12 cellular contexts compared by ENCODE assay signal in genomic region chr6:53959717-53960116, GRCh38.
"Had no signal": no experiment of that assay in that cellular context is flagged by ENCODE, and none has a peak within 500 bp of the region (broad histone marks: within the 10 kb centered on the region; RNA-seq: fewer than 3 reads in every experiment).

No MANE protein-coding gene starts in this region.

- H3K36me3 Mint-ChIP-seq: naive B cell had no signal

- H3K36me3 ChIP-seq: gastroesophageal sphincter, lower lobe of right lung, pancreas, thoracic aorta, WERI-Rb-1 had no signal

- ATAC-seq: activated CD4-positive, alpha-beta T cell treated with anti-CD3 and anti-CD28 coated beads for 36 hours; activated T-cell treated with anti-CD3 and anti-CD28 coated beads, Interleukin-2, amount 50 U/mL, for 72 hours; gastroesophageal sphincter; lower lobe of right lung; pancreas; stimulated activated naive CD8-positive, alpha-beta T cell treated with anti-CD3 and anti-CD28 coated beads, Interleukin-15, amount 100 ng/mL, for 72 hours had no signal

- H3K9me3 Mint-ChIP-seq: activated CD4-positive, alpha-beta memory T cell treated with anti-CD3 and anti-CD28 coated beads, Interleukin-2, amount 10 ng/mL, durations not matched to agents 7 days and 5 days; activated T-cell treated with anti-CD3 and anti-CD28 coated beads, Interleukin-2, amount 50 U/mL, for 72 hours; naive B cell; stimulated activated naive CD8-positive, alpha-beta T cell treated with anti-CD3 and anti-CD28 coated beads, Interleukin-15, amount 100 ng/mL, for 72 hours had no signal

- H3K9me3 ChIP-seq: gastroesophageal sphincter, lower lobe of right lung, pancreas, thoracic aorta had no signal

- DNase-seq: activated CD4-positive, alpha-beta memory T cell treated with anti-CD3 and anti-CD28 coated beads, Interleukin-2, amount 10 ng/mL, durations not matched to agents 7 days and 5 days; activated CD4-positive, alpha-beta T cell treated with anti-CD3 and anti-CD28 coated beads for 36 hours; activated gamma-delta T cell treated with Interleukin-2 at 50 U/mL for 16 hours; activated T-cell treated with anti-CD3 and anti-CD28 coated beads, Interleukin-2, amount 50 U/mL, for 72 hours; lower lobe of right lung; naive B cell; pancreas; stimulated activated CD4-positive, alpha-beta T cell treated with anti-CD3 and anti-CD28 coated beads, Interleukin-4, amount 100 ng/mL, for 4 hours; stimulated activated naive CD8-positive, alpha-beta T cell treated with anti-CD3 and anti-CD28 coated beads, Interleukin-15, amount 100 ng/mL, for 72 hours; WERI-Rb-1 had no signal

- H3K27me3 ChIP-seq: gastroesophageal sphincter, pancreas had no signal

- H3K27me3 Mint-ChIP-seq: activated CD4-positive, alpha-beta T cell treated with anti-CD3 and anti-CD28 coated beads for 36 hours had no signal

- H3K4me3 ChIP-seq: gastroesophageal sphincter, lower lobe of right lung, pancreas, thoracic aorta had no signal

- H3K4me3 Mint-ChIP-seq: activated CD4-positive, alpha-beta memory T cell treated with anti-CD3 and anti-CD28 coated beads, Interleukin-2, amount 10 ng/mL, durations not matched to agents 7 days and 5 days; activated CD4-positive, alpha-beta T cell treated with anti-CD3 and anti-CD28 coated beads for 36 hours; activated T-cell treated with anti-CD3 and anti-CD28 coated beads, Interleukin-2, amount 50 U/mL, for 72 hours; naive B cell; stimulated activated naive CD8-positive, alpha-beta T cell treated with anti-CD3 and anti-CD28 coated beads, Interleukin-15, amount 100 ng/mL, for 72 hours had no signal

- H3K27ac ChIP-seq: gastroesophageal sphincter, lower lobe of right lung, pancreas, thoracic aorta, WERI-Rb-1 had no signal

- H3K4me1 Mint-ChIP-seq: activated CD4-positive, alpha-beta memory T cell treated with anti-CD3 and anti-CD28 coated beads, Interleukin-2, amount 10 ng/mL, durations not matched to agents 7 days and 5 days; activated CD4-positive, alpha-beta T cell treated with anti-CD3 and anti-CD28 coated beads for 36 hours; naive B cell; stimulated activated naive CD8-positive, alpha-beta T cell treated with anti-CD3 and anti-CD28 coated beads, Interleukin-15, amount 100 ng/mL, for 72 hours had no signal

- H3K27ac Mint-ChIP-seq: activated CD4-positive, alpha-beta memory T cell treated with anti-CD3 and anti-CD28 coated beads, Interleukin-2, amount 10 ng/mL, durations not matched to agents 7 days and 5 days; activated CD4-positive, alpha-beta T cell treated with anti-CD3 and anti-CD28 coated beads for 36 hours; activated T-cell treated with anti-CD3 and anti-CD28 coated beads, Interleukin-2, amount 50 U/mL, for 72 hours; naive B cell; stimulated activated naive CD8-positive, alpha-beta T cell treated with anti-CD3 and anti-CD28 coated beads, Interleukin-15, amount 100 ng/mL, for 72 hours had no signal

- H3K4me1 ChIP-seq: gastroesophageal sphincter, lower lobe of right lung, pancreas had no signal
